Comparison of ENCODE assay signal across 8 cellular contexts in the genomic region with DNA sequence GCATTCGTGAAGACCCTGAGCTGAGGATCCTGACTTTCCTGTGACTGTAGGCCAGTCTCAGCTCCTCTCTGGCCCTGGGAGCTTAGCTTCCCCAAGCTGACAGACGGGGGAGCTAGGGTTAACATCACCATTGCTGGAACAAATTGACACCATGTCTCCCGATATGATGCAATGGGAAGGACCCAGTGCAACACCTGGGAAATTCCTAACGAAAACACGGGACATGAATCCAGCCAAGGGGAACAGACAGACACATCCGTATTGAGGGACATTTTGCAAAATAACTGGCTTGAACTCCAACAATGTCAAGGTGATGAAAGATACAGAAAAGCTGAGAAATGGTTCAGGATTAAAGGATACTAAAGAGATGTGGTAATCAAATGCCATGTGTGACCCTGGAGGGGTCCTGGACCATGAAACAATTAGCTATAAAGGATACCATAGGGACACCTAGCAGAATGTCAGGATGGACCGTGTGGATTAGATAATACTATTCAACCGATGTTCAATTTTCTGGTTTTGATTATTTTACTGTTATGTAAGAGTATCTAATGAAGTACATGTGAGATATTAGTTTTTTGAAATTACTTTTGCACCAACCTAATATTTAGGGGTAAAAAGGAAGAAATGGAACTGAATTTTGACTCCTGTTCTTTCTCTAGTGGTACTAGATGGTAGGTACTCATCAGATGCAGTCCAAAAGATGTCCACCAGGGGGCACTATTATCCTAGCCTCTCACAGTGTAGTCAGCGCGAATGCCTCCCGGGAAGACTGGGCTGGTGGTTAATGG. TPM values are rescaled to one million over a fixed set of nuclear protein-coding genes. Genes with fewer than 3 reads are reported as not detected.
DNase-seq lines count a peak whose midpoint lies in the region; ATAC-seq and TF ChIP-seq lines count a peak whose summit lies in the region.

No MANE protein-coding gene starts in this region.

- H3K4me3 Mint-ChIP-seq in activated T-helper 17 cell treated with anti-CD3 and anti-CD28 coated beads, Interleukin-2, amount 50 U/mL, for 72 hours: no peak overlapping the region

- no peaks in the 10 kb centered on the region for H3K4me1 Mint-ChIP-seq in activated T-helper 17 cell treated with anti-CD3 and anti-CD28 coated beads, Interleukin-2, amount 50 U/mL, for 72 hours

- no peak for TF ChIP-seq POLR2A in tibial nerve (IDR thresholded peaks at IDR 0.05)

- H3K36me3 ChIP-seq in tibial nerve: peaks cover 0 to 17% (median 0%) of the 10 kb centered on the region in 3 donors

- no peak overlapping the region for H3K27ac Mint-ChIP-seq in activated T-helper 17 cell treated with anti-CD3 and anti-CD28 coated beads, Interleukin-2, amount 50 U/mL, for 72 hours

- 15 to 16% methylated on average over 11 of the region's 11 CpGs for WGBS in tibial nerve, 2 donors

- DNase-seq in DMS79 treated with DMSO at 0.1 percent for 48 hours (lab: John Stamatoyannopoulos, UW): peak; percentile 36
- peak; percentile 73 to 84 for DNase-seq in Kasumi-1 (lab: John Stamatoyannopoulos, UW)
- peak; percentile 91 for DNase-seq in RPMI8226
- DNase-seq in foreskin keratinocyte: peak in 1 of 2 donors; percentile 68
- DNase-seq in omental fat pad (ENCODE audit: low spot score): peak; percentile 98
- DNase-seq in tibial nerve (ENCODE audit: low spot score in 2 of 2): peak; percentile 91 to 99

- H3K27me3 Mint-ChIP-seq in activated T-helper 17 cell treated with anti-CD3 and anti-CD28 coated beads, Interleukin-2, amount 50 U/mL, for 72 hours: no peaks in the 10 kb centered on the region

- H3K36me3 Mint-ChIP-seq in activated T-helper 17 cell treated with anti-CD3 and anti-CD28 coated beads, Interleukin-2, amount 50 U/mL, for 72 hours (ENCODE audit: low read depth): no peaks in the 10 kb centered on the region

- TF ChIP-seq CTCF in foreskin keratinocyte (conservative IDR thresholded peaks at IDR 0.05) (peak; percentile 96), omental fat pad (IDR thresholded peaks at IDR 0.05) (peak in 2 of 3 donors; percentile 78 to 94), tibial nerve (IDR thresholded peaks at IDR 0.05) (peak; percentile 81 to 92 (median 87))

- no peak overlapping the region for H3K4me3 ChIP-seq in tibial nerve

- TF ChIP-seq EP300 in tibial nerve (IDR thresholded peaks at IDR 0.05): peak in 1 of 2 donors; percentile 27

- H3K4me1 ChIP-seq in foreskin keratinocyte: no peaks in the 10 kb centered on the region
- peaks cover 0 to 16% (median 0%) of the 10 kb centered on the region in 4 donors for H3K4me1 ChIP-seq in tibial nerve

- H3K27ac ChIP-seq in foreskin keratinocyte: no peak overlapping the region
- H3K27ac ChIP-seq in tibial nerve: no peak overlapping the region

- H3K27me3 ChIP-seq in foreskin keratinocyte (no peaks in the 10 kb centered on the region), tibial nerve (no peaks in the 10 kb centered on the region)

- H3K9me3 Mint-ChIP-seq in activated T-helper 17 cell treated with anti-CD3 and anti-CD28 coated beads, Interleukin-2, amount 50 U/mL, for 72 hours: no peaks in the 10 kb centered on the region

- ATAC-seq in GM21619 (IDR thresholded peaks at IDR 0.05; ENCODE audit: unreplicated experiment): peak; percentile 69
- peak; percentile 93 for ATAC-seq in activated T-helper 17 cell treated with anti-CD3 and anti-CD28 coated beads, Interleukin-2, amount 50 U/mL, for 72 hours (replicated peaks)
- peak; percentile 85 for ATAC-seq in foreskin keratinocyte
- peak; percentile 77 for ATAC-seq in omental fat pad (ENCODE audit: low FRiP score)

- H3K9me3 ChIP-seq in tibial nerve: peaks cover 0 to 5% (median 0%) of the 10 kb centered on the region in 4 donors

RNA-seq across cellular contexts. Expression of a gene that starts 52.7 kb away (rescaled TPM):
- total RNA-seq in activated T-helper 17 cell treated with anti-CD3 and anti-CD28 coated beads, Interleukin-2, amount 50 U/mL, for 72 hours: 1 to 10 TPM in 1 of 2 donors, under 1 TPM in 1; 0.48 to 1.8 TPM
- total RNA-seq in foreskin keratinocyte: 53.4 and 56.2 TPM in 2 replicates
- polyA plus RNA-seq in foreskin keratinocyte: 15.3 and 16.8 TPM in 2 replicates
- 10 to 100 TPM; 45.4 to 86.5 (median 81.2) TPM for total RNA-seq in omental fat pad
- total RNA-seq in tibial nerve: 100 to 1,000 TPM in 2 of 4 donors, 10 to 100 TPM in 2; 53.2 to 137 (median 104) TPM

Comparison
In these comparisons a context has a peak if more than half of its experiments do, and no peak if none do; other contexts are left out.
1. RNA of a gene that starts 52.7 kb away (total RNA-seq): 53.2 to 137 TPM in tibial nerve, 45.4 to 86.5 TPM in omental fat pad and 53.4 to 56.2 TPM in foreskin keratinocyte; 0.48 to 1.8 TPM in activated T-helper 17 cell treated with anti-CD3 and anti-CD28 coated beads, Interleukin-2, amount 50 U/mL, for 72 hours; every median in the first group is over 10 times any median in the second.
2. Peak in every context shown above with its lines, with median percentiles within 50 percentile points of each other: ATAC-seq and CTCF ChIP-seq.